Comparison of ENCODE assay signal across 1 cellular context in the genomic region with DNA sequence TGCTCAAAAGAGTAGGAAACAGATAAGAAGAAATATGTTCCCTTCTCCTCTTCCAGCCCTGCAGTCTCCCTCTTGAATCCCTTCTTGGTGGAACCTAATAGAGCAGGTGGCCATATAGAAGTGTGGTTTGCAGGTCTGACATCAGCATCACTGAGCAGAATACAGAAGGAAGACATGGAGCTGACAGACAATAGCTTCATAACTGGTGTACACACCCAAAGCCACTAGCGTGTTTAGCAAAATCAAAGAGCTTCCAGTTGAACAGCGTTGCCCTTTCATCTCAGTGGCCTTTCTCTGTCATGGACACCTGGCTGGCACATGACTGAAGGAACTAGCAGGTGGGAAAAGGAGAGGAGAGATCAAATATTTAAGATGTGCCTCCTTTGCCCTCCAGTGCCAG.
TF ChIP-seq lines count a peak whose summit lies in the region.

No MANE protein-coding gene starts in this region.

TF ChIP-seq in A549, 52 proteins besides CTCF, POLR2A, EP300 and RAD21 (continued from another document):
- TF ChIP-seq EHF (CRISPR knock-in tag; IDR thresholded peaks at IDR 0.05) (no peak), JUN (IDR thresholded peaks at IDR 0.05) (no peak), REST (IDR thresholded peaks at IDR 0.05) (no peak), FOSL2 (IDR thresholded peaks at IDR 0.05) (no peak), FOSL2 (CRISPR knock-in tag; IDR thresholded peaks at IDR 0.05) (no peak), MYC (IDR thresholded peaks at IDR 0.05; ENCODE audit: borderline replicate concordance, low read length) (no peak), CBX8 (IDR thresholded peaks at IDR 0.05) (no peak), RNF2 (IDR thresholded peaks at IDR 0.05; ENCODE audit: borderline replicate concordance, low read depth) (no peak), CHD2 (IDR thresholded peaks at IDR 0.05; ENCODE audit: low read length, partially characterized antibody) (no peak), HOXA7 (CRISPR knock-in tag; IDR thresholded peaks at IDR 0.05) (no peak)
TF ChIP-seq in A549: peak in this region for 0.
